In the genomic region with DNA sequence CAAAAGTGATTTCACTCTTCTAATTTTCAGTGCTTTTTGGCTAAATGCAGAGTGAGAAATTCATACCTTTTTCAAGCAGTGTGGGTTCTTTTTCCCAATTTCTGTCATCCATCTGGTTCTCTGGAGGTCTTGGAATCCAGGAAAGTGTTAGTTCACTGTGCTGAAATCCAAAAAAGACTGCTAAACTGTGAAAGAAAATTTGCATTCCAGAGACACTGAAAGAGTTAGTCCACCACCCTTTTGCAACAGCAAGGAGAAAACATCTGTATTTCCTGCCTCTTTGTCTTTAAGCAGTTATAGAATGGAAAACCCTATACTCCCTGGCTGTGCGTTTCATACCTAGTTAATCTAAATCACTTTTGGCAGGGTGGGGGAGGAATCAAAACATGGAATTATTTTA, we compare ENCODE assay signal across 12 cellular contexts.
DNase-seq lines count a peak whose midpoint lies in the region; ATAC-seq and TF ChIP-seq lines count a peak whose summit lies in the region.
"Had no signal": no experiment of that assay in that cellular context is flagged by ENCODE, and none has a peak within 500 bp of the region (broad histone marks: within the 10 kb centered on the region; RNA-seq: fewer than 3 reads in every experiment).

No MANE protein-coding gene starts in this region.

- TF ChIP-seq CTCF in AG10803 (conservative IDR thresholded peaks at IDR 0.05; ENCODE audit: low read length) (no peak), breast epithelium (IDR thresholded peaks at IDR 0.05) (no peak), heart right ventricle (IDR thresholded peaks at IDR 0.05) (no peak)

- DNase-seq in AG10803 (ENCODE audit: low read depth): peak; percentile 92
- no peak for DNase-seq in breast epithelium (ENCODE audit: low spot score in 2 of 2)
- no peak for DNase-seq in heart right ventricle
- peak; percentile 53 for DNase-seq in skeletal muscle cell (ENCODE audit: low read depth)
- DNase-seq in GF-D8 (lab: John Stamatoyannopoulos, UW): no peak
- no peak for DNase-seq in activated CD8-positive, alpha-beta memory T cell treated with anti-CD3 and anti-CD28 coated beads, Interleukin-2, amount 50 U/mL, for 48 hours
- DNase-seq: activated gamma-delta T cell treated with Interleukin-2 at 50 U/mL for 16 hours, cerebellar nuclear complex, PC-3, T-helper 2 cell had no signal

- H3K27ac ChIP-seq in breast epithelium (peak overlapping the region; percentile 73 to 85), heart right ventricle (peak overlapping the region in 8 of 10 donors; percentile 22 to 65 (median 35))

- no peaks in the 10 kb centered on the region for H3K27me3 ChIP-seq in breast epithelium
- no peaks in the 10 kb centered on the region for H3K27me3 ChIP-seq in heart right ventricle

- 70 to 77% methylated on average over 1 of the region's 1 CpG for WGBS in heart right ventricle, 2 donors

- no peaks in the 10 kb centered on the region for H3K9me3 ChIP-seq in breast epithelium
- H3K9me3 ChIP-seq in heart right ventricle: no peaks in the 10 kb centered on the region

- no peak for TF ChIP-seq POLR2A in breast epithelium (IDR thresholded peaks at IDR 0.05)

- intact Hi-C loops in breast epithelium (cut with DNase I; ENCODE audit: low total_unique reads) (no loop called here), heart right ventricle (cut with DNase I) (no loop called here)

- H3K4me1 ChIP-seq in breast epithelium: no peaks in the 10 kb centered on the region
- peaks cover 0 to 36% (median 21%) of the 10 kb centered on the region in 9 donors for H3K4me1 ChIP-seq in heart right ventricle

- H3K4me3 ChIP-seq in AG10803 (ENCODE audit: low read length) (no peak overlapping the region; the same call in 1 of the 2 replicates), breast epithelium (no peak overlapping the region), heart right ventricle (no peak overlapping the region), skeletal muscle cell (ENCODE audit: low read depth, low read length) (no peak overlapping the region)

- no peaks in the 10 kb centered on the region for H3K36me3 ChIP-seq in breast epithelium
- no peaks in the 10 kb centered on the region for H3K36me3 ChIP-seq in heart right ventricle

- peak in 5 of 8 donors; percentile 32 to 68 (median 51) for ATAC-seq in heart right ventricle
- ATAC-seq in GM19463 (IDR thresholded peaks at IDR 0.05; ENCODE audit: unreplicated experiment): no peak
- ATAC-seq in GM21360 (IDR thresholded peaks at IDR 0.05; ENCODE audit: unreplicated experiment): no peak
- ATAC-seq: PC-3 had no signal

Comparison
In these comparisons a context has a peak if more than half of its experiments do, and no peak if none do; other contexts are left out.
1. DNase-seq: peak in AG10803 (single experiment) and skeletal muscle cell (single experiment); none in breast epithelium (0 of 2), heart right ventricle (0 of 2), GF-D8 (single experiment) and activated CD8-positive, alpha-beta memory T cell treated with anti-CD3 and anti-CD28 coated beads, Interleukin-2, amount 50 U/mL, for 48 hours (single experiment).
2. ATAC-seq: peak in heart right ventricle (5 of 8); none in GM19463 (single experiment) and GM21360 (single experiment).